Comparison of ENCODE assay signal across 33 cellular contexts in genomic region chr1:45044916-45045315, GRCh38.
"Had no signal": no experiment of that assay in that cellular context is flagged by ENCODE, and none has a peak within 500 bp of the region (broad histone marks: within the 10 kb centered on the region; RNA-seq: fewer than 3 reads in every experiment).

No MANE protein-coding gene starts in this region.

- H3K36me3 ChIP-seq: neutrophil, right lobe of liver, suprapubic skin, transverse colon, upper lobe of right lung, uterus had no signal

- H3K4me1 ChIP-seq: parathyroid adenoma, right lobe of liver, sigmoid colon, spleen, suprapubic skin, testis, tibial artery, upper lobe of right lung, uterus had no signal

- H3K36me3 Mint-ChIP-seq: natural killer cell treated with Interleukin-12 subunit alpha and Interleukin-12 subunit beta and Interleukin-15 and Interleukin-18, amount 100 ng/mL, for 72 hours; type B pancreatic cell had no signal

- H3K4me2 ChIP-seq: smooth muscle cell had no signal

- H3K9me3 ChIP-seq: neutrophil, psoas muscle, right lobe of liver, sigmoid colon, spleen, suprapubic skin, testis, tibial artery, transverse colon, upper lobe of right lung, uterus had no signal

- H2AFZ ChIP-seq: parathyroid adenoma had no signal

- H3K79me2 ChIP-seq: parathyroid adenoma had no signal

- H3K4me1 Mint-ChIP-seq: stimulated activated memory B cell treated with anti-CD40 and anti-IgM and Interleukin-4, amounts not matched to agents 10 μg/mL and 1 μg/mL and 100 μg/mL, for 72 hours; stimulated activated naive CD8-positive, alpha-beta T cell treated with anti-CD3 and anti-CD28 coated beads, Interleukin-15, amount 100 ng/mL, for 72 hours had no signal

- H3K9me3 Mint-ChIP-seq: naive thymus-derived CD8-positive, alpha-beta T cell; natural killer cell treated with Interleukin-12 subunit alpha and Interleukin-12 subunit beta and Interleukin-15 and Interleukin-18, amount 100 ng/mL, for 72 hours; nephron progenitor cell; neural crest cell; stimulated activated memory B cell treated with anti-CD40 and anti-IgM and Interleukin-4, amounts not matched to agents 10 μg/mL and 1 μg/mL and 100 μg/mL, for 72 hours; stimulated activated naive CD8-positive, alpha-beta T cell treated with anti-CD3 and anti-CD28 coated beads, Interleukin-15, amount 100 ng/mL, for 72 hours; type B pancreatic cell had no signal

- H3K27ac Mint-ChIP-seq: naive thymus-derived CD8-positive, alpha-beta T cell; natural killer cell treated with Interleukin-12 subunit alpha and Interleukin-12 subunit beta and Interleukin-15 and Interleukin-18, amount 100 ng/mL, for 72 hours; nephron progenitor cell; progenitor cell of endocrine pancreas; stimulated activated memory B cell treated with anti-CD40 and anti-IgM and Interleukin-4, amounts not matched to agents 10 μg/mL and 1 μg/mL and 100 μg/mL, for 72 hours; stimulated activated naive CD8-positive, alpha-beta T cell treated with anti-CD3 and anti-CD28 coated beads, Interleukin-15, amount 100 ng/mL, for 72 hours; type B pancreatic cell had no signal

- H3K4me3 ChIP-seq: psoas muscle, right lobe of liver, sigmoid colon, skin epidermis, smooth muscle cell, spleen, suprapubic skin, testis, tibial artery, transverse colon, upper lobe of right lung, uterus had no signal

- DNase-seq: naive thymus-derived CD8-positive, alpha-beta T cell; nephron progenitor cell; nucleus accumbens; posterior cingulate gyrus; psoas muscle; right cardiac atrium; right lobe of liver; sigmoid colon; spleen; stimulated activated CD4-positive, alpha-beta T cell treated with anti-CD3 and anti-CD28 coated beads, Interleukin-12 subunit alpha, Interleukin-12 subunit beta, amount 100 ng/mL, for 4 hours; stimulated activated CD4-positive, alpha-beta T cell treated with anti-CD3 and anti-CD28 coated beads, Interleukin-1b, Interleukin-23, amount 100 ng/mL, for 48 hours; stimulated activated CD4-positive, alpha-beta T cell treated with anti-CD3 and anti-CD28 coated beads, Interleukin-4, amount 100 ng/mL, for 1 hour; stimulated activated CD4-positive, alpha-beta T cell treated with anti-CD3 and anti-CD28 coated beads, Interleukin-4, amount 100 ng/mL, for 4 hours; stimulated activated CD8-positive, alpha-beta memory T cell treated with anti-CD3 and anti-CD28 coated beads, Interleukin-4, amount 100 ng/mL, for 48 hours; stimulated activated naive CD4-positive, alpha-beta T cell; stimulated activated naive CD8-positive, alpha-beta T cell treated with anti-CD3 and anti-CD28 coated beads, Interleukin-15, amount 100 ng/mL, for 72 hours; stimulated activated naive CD8-positive, alpha-beta T cell treated with anti-CD3 and anti-CD28 coated beads, Interleukin-15, Interleukin-2, amounts not matched to agents 100 U/mL and 50 U/mL, for 24 hours; substantia nigra; testis; tibial artery; transverse colon; upper lobe of right lung; uterus had no signal

- H3K27me3 Mint-ChIP-seq: naive thymus-derived CD8-positive, alpha-beta T cell; natural killer cell treated with Interleukin-12 subunit alpha and Interleukin-12 subunit beta and Interleukin-15 and Interleukin-18, amount 100 ng/mL, for 72 hours; progenitor cell of endocrine pancreas; stimulated activated memory B cell treated with anti-CD40 and anti-IgM and Interleukin-4, amounts not matched to agents 10 μg/mL and 1 μg/mL and 100 μg/mL, for 72 hours; stimulated activated naive CD8-positive, alpha-beta T cell treated with anti-CD3 and anti-CD28 coated beads, Interleukin-15, amount 100 ng/mL, for 72 hours; type B pancreatic cell had no signal

- H3K4me3 Mint-ChIP-seq: naive thymus-derived CD8-positive, alpha-beta T cell; natural killer cell treated with Interleukin-12 subunit alpha and Interleukin-12 subunit beta and Interleukin-15 and Interleukin-18, amount 100 ng/mL, for 72 hours; nephron progenitor cell; neural crest cell; stimulated activated memory B cell treated with anti-CD40 and anti-IgM and Interleukin-4, amounts not matched to agents 10 μg/mL and 1 μg/mL and 100 μg/mL, for 72 hours; stimulated activated naive CD8-positive, alpha-beta T cell treated with anti-CD3 and anti-CD28 coated beads, Interleukin-15, amount 100 ng/mL, for 72 hours; type B pancreatic cell had no signal

- H3K27me3 ChIP-seq: neutrophil, right lobe of liver, sigmoid colon, spleen, suprapubic skin, testis, tibial artery, transverse colon, upper lobe of right lung, uterus had no signal

- ATAC-seq: naive thymus-derived CD8-positive, alpha-beta T cell; natural killer cell treated with Interleukin-12 subunit alpha and Interleukin-12 subunit beta and Interleukin-15 and Interleukin-18, amount 100 ng/mL, for 72 hours; psoas muscle; right cardiac atrium; right lobe of liver; stimulated activated memory B cell treated with anti-CD40 and anti-IgM and Interleukin-4, amounts not matched to agents 10 μg/mL and 1 μg/mL and 100 μg/mL, for 72 hours; stimulated activated naive CD8-positive, alpha-beta T cell treated with anti-CD3 and anti-CD28 coated beads, Interleukin-15, amount 100 ng/mL, for 72 hours; stimulated activated naive CD8-positive, alpha-beta T cell treated with anti-CD3 and anti-CD28 coated beads, Interleukin-15, Interleukin-2, amounts not matched to agents 100 U/mL and 50 U/mL, for 24 hours; upper lobe of right lung had no signal

- H3K27ac ChIP-seq: neutrophil, parathyroid adenoma, psoas muscle, right lobe of liver, sigmoid colon, skin epidermis, spleen, suprapubic skin, testis, tibial artery, transverse colon, upper lobe of right lung, uterus had no signal

- H3K9ac ChIP-seq: parathyroid adenoma had no signal
